ENCODE assay signal across 14 cellular contexts in genomic region chr7:8387551-8388256, GRCh38. TPM values are rescaled to one million over a fixed set of nuclear protein-coding genes. Genes with fewer than 3 reads are reported as not detected.
DNase-seq lines count a peak whose midpoint lies in the region; ATAC-seq and TF ChIP-seq lines count a peak whose summit lies in the region.
"Had no signal": no experiment of that assay in that cellular context is flagged by ENCODE, and none has a peak within 500 bp of the region (broad histone marks: within the 10 kb centered on the region; RNA-seq: fewer than 3 reads in every experiment).

No MANE protein-coding gene starts in this region.

- H3K4me3 ChIP-seq in testis: no peak overlapping the region
- H3K4me3 ChIP-seq: heart right ventricle had no signal

- no peaks in the 10 kb centered on the region for H3K4me1 ChIP-seq in testis
- H3K4me1 ChIP-seq: heart right ventricle had no signal

- no peaks in the 10 kb centered on the region for H3K36me3 ChIP-seq in testis (ENCODE audit: low read depth, missing control alignments)
- H3K36me3 ChIP-seq: heart right ventricle had no signal

- TF ChIP-seq CTCF in testis (IDR thresholded peaks at IDR 0.05): no peak

- intact Hi-C loops in testis (cut with DNase I; ENCODE audit: low total_unique reads): no loop called here

- H3K27ac ChIP-seq in testis: no peak overlapping the region
- H3K27ac ChIP-seq: heart right ventricle had no signal

- TF ChIP-seq POLR2A in testis (IDR thresholded peaks at IDR 0.05): no peak

- no peaks in the 10 kb centered on the region for H3K9me3 ChIP-seq in testis
- H3K9me3 ChIP-seq: heart right ventricle had no signal

- ATAC-seq in GM18909 (IDR thresholded peaks at IDR 0.05; ENCODE audit: poor library complexity, unreplicated experiment): peak; percentile 52
- ATAC-seq in HG02571 (IDR thresholded peaks at IDR 0.05; ENCODE audit: unreplicated experiment): peak; percentile 51
- peak; percentile 47 for ATAC-seq in HG03442 (IDR thresholded peaks at IDR 0.05; ENCODE audit: unreplicated experiment)
- ATAC-seq: naive thymus-derived CD8-positive, alpha-beta T cell had no signal

- whole genome bisulfite sequencing in testis, 2 donors: 89 to 93% methylated on average over 7 of the region's 7 CpGs

- DNase-seq in nucleus accumbens (lab: John Stamatoyannopoulos, UW): peak in 49 of 56 donors; percentile 2 to 79 (median 54)
- DNase-seq in GF-D8 (lab: John Stamatoyannopoulos, UW): no peak
- DNase-seq in DMS153 (lab: John Stamatoyannopoulos, UW): no peak
- no peak for DNase-seq in activated CD4-positive, alpha-beta T cell treated with anti-CD3 and anti-CD28 coated beads, Interleukin-2, amount 50 U/mL, for 4 hours
- no peak for DNase-seq in testis
- DNase-seq: heart right ventricle; naive thymus-derived CD8-positive, alpha-beta T cell; NCI-H1694 treated with DMSO at 0.1 percent for 48 hours; stimulated activated CD4-positive, alpha-beta T cell treated with anti-CD3 and anti-CD28 coated beads, Interleukin-4, amount 100 ng/mL, for 4 hours had no signal

- no peaks in the 10 kb centered on the region for H3K27me3 ChIP-seq in testis

RNA-seq across cellular contexts. Expression of gene NXPH1, which starts 45.7 kb away (rescaled TPM):
- total RNA-seq in testis: under 1 TPM; 0.24 to 0.37 TPM
- polyA plus RNA-seq in testis (ENCODE audit: insufficient read depth, low read depth, low replicate concordance): 0.94 TPM
- total RNA-seq: chondrocyte; heart right ventricle; naive thymus-derived CD8-positive, alpha-beta T cell; SK-MEL-5 had no signal
- polyA plus RNA-seq: heart right ventricle; naive thymus-derived CD8-positive, alpha-beta T cell had no signal

Comparison
In these comparisons a context has a peak if more than half of its experiments do, and no peak if none do; other contexts are left out.
1. DNase-seq: peak in nucleus accumbens (49 of 56); none in GF-D8 (single experiment), DMS153 (single experiment), activated CD4-positive, alpha-beta T cell treated with anti-CD3 and anti-CD28 coated beads, Interleukin-2, amount 50 U/mL, for 4 hours (0 of 2) and testis (single experiment).
2. Peak in every context shown above with its lines, with median percentiles within 50 percentile points of each other: ATAC-seq.